13 cellular contexts compared by ENCODE assay signal in the genomic region with DNA sequence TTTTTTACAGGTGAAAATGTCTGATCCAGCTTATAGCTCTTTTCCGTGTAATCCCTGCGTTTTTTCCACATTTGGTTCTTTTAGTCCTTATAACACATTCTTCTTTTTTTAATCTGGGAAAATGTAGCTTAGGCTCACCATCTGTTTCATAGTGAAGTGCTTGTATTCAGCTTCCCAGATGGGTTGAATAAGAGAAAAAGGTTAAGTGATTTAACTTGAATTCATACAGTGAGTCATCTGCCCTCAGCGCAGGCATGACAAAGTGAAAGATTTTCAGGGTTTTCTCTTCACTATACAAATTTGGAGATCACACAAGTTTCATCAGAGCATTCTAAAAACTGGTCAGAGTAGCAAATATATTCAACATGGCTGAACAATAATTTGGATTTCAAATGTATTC.
DNase-seq lines count a peak whose midpoint lies in the region; ATAC-seq, FAIRE-seq and TF ChIP-seq lines count a peak whose summit lies in the region.
"Had no signal": no experiment of that assay in that cellular context is flagged by ENCODE, and none has a peak within 500 bp of the region (broad histone marks: within the 10 kb centered on the region; RNA-seq: fewer than 3 reads in every experiment).

No MANE protein-coding gene starts in this region.

- H3K4me1 Mint-ChIP-seq in HFFc6 (ENCODE audit: low read depth) (peaks cover 32% of the 10 kb centered on the region), brain (peaks cover 10% of the 10 kb centered on the region)
- H3K4me1 Mint-ChIP-seq: activated naive CD8-positive, alpha-beta T cell treated with anti-CD3 and anti-CD28 coated beads for 36 hours had no signal

- no peaks in the 10 kb centered on the region for H3K36me3 Mint-ChIP-seq in HFFc6 (ENCODE audit: low read depth)
- no peaks in the 10 kb centered on the region for H3K36me3 Mint-ChIP-seq in brain
- H3K36me3 Mint-ChIP-seq: activated naive CD8-positive, alpha-beta T cell treated with anti-CD3 and anti-CD28 coated beads for 36 hours had no signal

- DNase-seq in AG08395 (ENCODE audit: low spot score), result peak; percentile 59
- peak; percentile 54 for DNase-seq in HFFc6
- no peak for DNase-seq in NCI-H69 (lab: John Stamatoyannopoulos, UW)
- DNase-seq: activated naive CD8-positive, alpha-beta T cell treated with anti-CD3 and anti-CD28 coated beads for 36 hours; NCI-H1436 treated with DMSO at 0.1 percent for 48 hours; T1000; upper lobe of right lung had no signal

- H3K4me3 Mint-ChIP-seq in HFFc6 (peak overlapping the region; percentile 30), brain (peak overlapping the region in 1 of 5 experiments; percentile 16)
- H3K4me3 Mint-ChIP-seq: activated naive CD8-positive, alpha-beta T cell treated with anti-CD3 and anti-CD28 coated beads for 36 hours had no signal

- no peak for ATAC-seq in HG03354 (IDR thresholded peaks at IDR 0.05; ENCODE audit: poor library complexity, severe bottlenecking, unreplicated experiment)
- no peak for ATAC-seq in GM18498 (IDR thresholded peaks at IDR 0.05; ENCODE audit: unreplicated experiment)
- ATAC-seq in GM19324 (IDR thresholded peaks at IDR 0.05; ENCODE audit: low FRiP score, unreplicated experiment), result no peak
- ATAC-seq: upper lobe of right lung had no signal

- H3K27me3 Mint-ChIP-seq in HFFc6 (ENCODE audit: insufficient read depth) (no peaks in the 10 kb centered on the region), brain (peaks cover 2% of the 10 kb centered on the region)
- H3K27me3 Mint-ChIP-seq: activated naive CD8-positive, alpha-beta T cell treated with anti-CD3 and anti-CD28 coated beads for 36 hours had no signal

- H3K9me3 Mint-ChIP-seq in HFFc6 (no peaks in the 10 kb centered on the region), brain (peaks cover 0 to 8% (median 2%) of the 10 kb centered on the region in 5 experiments)
- H3K9me3 Mint-ChIP-seq: activated naive CD8-positive, alpha-beta T cell treated with anti-CD3 and anti-CD28 coated beads for 36 hours had no signal

- no peak for TF ChIP-seq CTCF in HFFc6 (IDR thresholded peaks at IDR 0.05)
- no peak for TF ChIP-seq CTCF in brain (conservative IDR thresholded peaks at IDR 0.05)

- FAIRE-seq in islet of Langerhans (lab: Jason Lieb, UNC), result peak; percentile 53
- FAIRE-seq: HTR-8/SVneo had no signal

- H3K27ac Mint-ChIP-seq in HFFc6 (peak overlapping the region; percentile 45), brain (peak overlapping the region in 4 of 5 experiments; percentile 7 to 77 (median 64))
- H3K27ac Mint-ChIP-seq: activated naive CD8-positive, alpha-beta T cell treated with anti-CD3 and anti-CD28 coated beads for 36 hours had no signal
